11 cellular contexts compared by ENCODE assay signal in the genomic region with DNA sequence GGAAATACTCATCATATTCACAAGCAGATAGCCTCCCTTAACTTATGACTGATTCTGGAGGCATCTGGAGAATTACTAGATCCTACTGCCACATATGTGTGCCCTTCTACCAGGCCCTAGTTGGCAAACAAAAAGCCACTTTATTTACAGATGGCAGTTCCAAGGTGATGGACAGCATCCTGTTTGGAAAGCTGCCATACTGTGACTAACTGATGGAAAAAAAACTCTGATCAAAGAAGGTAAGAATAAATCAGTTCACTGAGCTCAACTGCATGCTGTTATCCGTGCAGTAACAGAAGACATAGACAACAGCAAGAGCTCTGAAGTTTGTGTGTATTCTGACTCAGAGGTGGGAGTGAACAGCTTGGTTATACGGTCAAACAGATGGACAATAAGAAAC.
DNase-seq lines count a peak whose midpoint lies in the region; ATAC-seq and TF ChIP-seq lines count a peak whose summit lies in the region.
"Had no signal": no experiment of that assay in that cellular context is flagged by ENCODE, and none has a peak within 500 bp of the region (broad histone marks: within the 10 kb centered on the region; RNA-seq: fewer than 3 reads in every experiment).

No MANE protein-coding gene starts in this region.

- H3K4me3 Mint-ChIP-seq in activated CD8-positive, alpha-beta memory T cell treated with anti-CD3 and anti-CD28 coated beads, Interleukin-2, amount 10 ng/mL, durations not matched to agents 7 days and 5 days, result no peak overlapping the region
- H3K4me3 Mint-ChIP-seq: activated B cell treated with CpG ODN at 0.5 μM for 24 hours; activated naive CD8-positive, alpha-beta T cell treated with anti-CD3 and anti-CD28 coated beads for 36 hours had no signal

- no peaks in the 10 kb centered on the region for H3K27me3 Mint-ChIP-seq in activated CD8-positive, alpha-beta memory T cell treated with anti-CD3 and anti-CD28 coated beads, Interleukin-2, amount 10 ng/mL, durations not matched to agents 7 days and 5 days
- H3K27me3 Mint-ChIP-seq: activated B cell treated with CpG ODN at 0.5 μM for 24 hours; activated naive CD8-positive, alpha-beta T cell treated with anti-CD3 and anti-CD28 coated beads for 36 hours had no signal

- H3K4me3 ChIP-seq in adipocyte (ENCODE audit: low read length), result no peak overlapping the region
- H3K4me3 ChIP-seq in hepatocyte, result no peak overlapping the region

- WGBS in hepatocyte (ENCODE audit: low lambda C conversion rate, missing lambda C conversion rate), result 70% methylated on average over 2 of the region's 2 CpGs

- H3K4me1 Mint-ChIP-seq in activated CD8-positive, alpha-beta memory T cell treated with anti-CD3 and anti-CD28 coated beads, Interleukin-2, amount 10 ng/mL, durations not matched to agents 7 days and 5 days, result no peaks in the 10 kb centered on the region
- H3K4me1 Mint-ChIP-seq: activated naive CD8-positive, alpha-beta T cell treated with anti-CD3 and anti-CD28 coated beads for 36 hours had no signal

- H3K36me3 Mint-ChIP-seq in activated CD8-positive, alpha-beta memory T cell treated with anti-CD3 and anti-CD28 coated beads, Interleukin-2, amount 10 ng/mL, durations not matched to agents 7 days and 5 days, result peaks cover 39% of the 10 kb centered on the region

- no peak overlapping the region for H2AFZ ChIP-seq in hepatocyte

- H3K27me3 ChIP-seq in adipocyte (replicated peaks; ENCODE audit: control insufficient read depth, insufficient read depth, low read length) (no peaks in the 10 kb centered on the region), hepatocyte (no peaks in the 10 kb centered on the region)

- H3K4me1 ChIP-seq in adipocyte (ENCODE audit: control insufficient read depth, insufficient read depth, low read length) (peaks cover 4% of the 10 kb centered on the region), hepatocyte (ENCODE audit: insufficient read depth) (no peaks in the 10 kb centered on the region)

- H3K36me3 ChIP-seq in adipocyte (ENCODE audit: control insufficient read depth, insufficient read depth, low read length, severe bottlenecking) (peaks cover 4% of the 10 kb centered on the region), hepatocyte (replicated peaks; ENCODE audit: insufficient read depth, low read depth) (no peaks in the 10 kb centered on the region)

- H3K9ac ChIP-seq in adipocyte (ENCODE audit: low read length), result no peak overlapping the region

- ATAC-seq in activated CD8-positive, alpha-beta memory T cell treated with anti-CD3 and anti-CD28 coated beads, Interleukin-2, amount 10 ng/mL, durations not matched to agents 7 days and 5 days, result no peak
- ATAC-seq in HG03354 (IDR thresholded peaks at IDR 0.05; ENCODE audit: poor library complexity, severe bottlenecking, unreplicated experiment), result no peak

- no peaks in the 10 kb centered on the region for H4K20me1 ChIP-seq in hepatocyte (ENCODE audit: insufficient read depth, poor library complexity, severe bottlenecking)

- H3K27ac ChIP-seq in caudate nucleus (ENCODE audit: low read depth, low read length) (no peak overlapping the region), hepatocyte (no peak overlapping the region)

- no peak for TF ChIP-seq CTCF in hepatocyte (IDR thresholded peaks at IDR 0.05; ENCODE audit: poor library complexity)

- no peaks in the 10 kb centered on the region for H3K9me2 ChIP-seq in hepatocyte (replicated peaks; ENCODE audit: insufficient read depth)

- H3K79me2 ChIP-seq in hepatocyte, result no peaks in the 10 kb centered on the region

- CTCF ChIA-PET in activated CD8-positive, alpha-beta memory T cell treated with anti-CD3 and anti-CD28 coated beads, Interleukin-2, amount 10 ng/mL, durations not matched to agents 7 days and 5 days (lab: Charles Lee), result no interaction called here

- peak; percentile 33 for DNase-seq in AG20443 (ENCODE audit: low spot score)
- peak; percentile 4 for DNase-seq in HK-2 (ENCODE audit: unreplicated experiment)
- DNase-seq in adipocyte (ENCODE audit: low read depth), result peak; percentile 10
- peak; percentile 76 for DNase-seq in iris pigment epithelial cell (ENCODE audit: low read depth)
- no peak for DNase-seq in activated CD8-positive, alpha-beta memory T cell treated with anti-CD3 and anti-CD28 coated beads, Interleukin-2, amount 10 ng/mL, durations not matched to agents 7 days and 5 days
- no peak for DNase-seq in caudate nucleus (lab: John Stamatoyannopoulos, UW)
- no peak for DNase-seq in hepatocyte (ENCODE audit: low spot score)
- DNase-seq: activated B cell treated with CpG ODN at 0.5 μM for 24 hours; activated naive CD8-positive, alpha-beta T cell treated with anti-CD3 and anti-CD28 coated beads for 36 hours; nucleus accumbens had no signal

- H3K27ac Mint-ChIP-seq in activated CD8-positive, alpha-beta memory T cell treated with anti-CD3 and anti-CD28 coated beads, Interleukin-2, amount 10 ng/mL, durations not matched to agents 7 days and 5 days, result no peak overlapping the region
- H3K27ac Mint-ChIP-seq: activated B cell treated with CpG ODN at 0.5 μM for 24 hours; activated naive CD8-positive, alpha-beta T cell treated with anti-CD3 and anti-CD28 coated beads for 36 hours had no signal

- H3K9me3 ChIP-seq in adipocyte (ENCODE audit: control insufficient read depth, low read length), result peaks cover 12% of the 10 kb centered on the region
- H3K9me3 ChIP-seq in hepatocyte (ENCODE audit: low read depth), result no peaks in the 10 kb centered on the region

- peaks cover 2% of the 10 kb centered on the region for H3K9me3 Mint-ChIP-seq in activated CD8-positive, alpha-beta memory T cell treated with anti-CD3 and anti-CD28 coated beads, Interleukin-2, amount 10 ng/mL, durations not matched to agents 7 days and 5 days (ENCODE audit: low read depth)

- no peak overlapping the region for H3K4me2 ChIP-seq in hepatocyte

Comparison
In these comparisons a context has a peak if more than half of its experiments do, and no peak if none do; other contexts are left out.
1. DNase-seq: peak in AG20443 (single experiment), HK-2 (single experiment), adipocyte (single experiment) and iris pigment epithelial cell (single experiment); none in activated CD8-positive, alpha-beta memory T cell treated with anti-CD3 and anti-CD28 coated beads, Interleukin-2, amount 10 ng/mL, durations not matched to agents 7 days and 5 days (single experiment), caudate nucleus (0 of 61) and hepatocyte (single experiment).